22 cellular contexts compared by ENCODE assay signal in genomic region chr19:37763488-37763887, GRCh38. TPM values are rescaled to one million over a fixed set of nuclear protein-coding genes. Genes with fewer than 3 reads are reported as not detected.
DNase-seq lines count a peak whose midpoint lies in the region; ATAC-seq, FAIRE-seq and TF ChIP-seq lines count a peak whose summit lies in the region.
"Had no signal": no experiment of that assay in that cellular context is flagged by ENCODE, and none has a peak within 500 bp of the region (broad histone marks: within the 10 kb centered on the region; RNA-seq: fewer than 3 reads in every experiment).

No MANE protein-coding gene starts in this region.

- in situ Hi-C loops in GM12878 (cut with MboI): no loop called here

- H3K4me2 ChIP-seq in GM12878 (ENCODE audit: control insufficient read depth, insufficient read depth) (no peak overlapping the region), keratinocyte (ENCODE audit: control insufficient read depth, extremely low read depth, insufficient read depth, low read depth, low read length) (no peak overlapping the region)

- H3K4me3 ChIP-seq in GM12878: no peak overlapping the region
- H3K4me3 ChIP-seq in keratinocyte (ENCODE audit: control insufficient read depth in 2 of 3, extremely low read depth in 1 of 3, insufficient read depth in 2 of 3, low read depth in 1 of 3, low read length in 3 of 3): no peak overlapping the region
- H3K4me3 ChIP-seq: lower lobe of right lung, thoracic aorta had no signal

- H3K27ac ChIP-seq in GM12878 (ENCODE audit: control insufficient read depth, insufficient read depth) (no peak overlapping the region), keratinocyte (ENCODE audit: control insufficient read depth, insufficient read depth, low read length) (peak overlapping the region; percentile 68)
- H3K27ac ChIP-seq: lower lobe of right lung, neutrophil, thoracic aorta had no signal

- no peak overlapping the region for H3K4me3 Mint-ChIP-seq in HFFc6
- H3K4me3 Mint-ChIP-seq: activated B cell treated with CpG ODN at 0.5 μM for 24 hours; CD4-positive, alpha-beta T cell had no signal

- dilution Hi-C loops in keratinocyte (cut with MboI; ENCODE audit: extremely low pct_ligation_motif_present, low sequenced_read_pairs): no loop called here

- H3K4me1 ChIP-seq in GM12878 (ENCODE audit: control insufficient read depth, insufficient read depth, low read length): no peaks in the 10 kb centered on the region
- H3K4me1 ChIP-seq in keratinocyte (ENCODE audit: control insufficient read depth, extremely low read depth, insufficient read depth, low read length): peaks cover 10% of the 10 kb centered on the region
- H3K4me1 ChIP-seq: lower lobe of right lung had no signal

- WGBS in GM12878 (ENCODE audit: insufficient coverage, insufficient replicate concordance, low lambda C conversion rate, missing lambda C conversion rate): 95% methylated on average over 1 of the region's 1 CpG

- no peak for TF ChIP-seq RAD21 in GM12878 (IDR thresholded peaks at IDR 0.05; ENCODE audit: insufficient read depth, low read depth, low read length)

- no peak overlapping the region for H3K9ac ChIP-seq in GM12878 (ENCODE audit: control insufficient read depth, insufficient read depth, low read length)
- H3K9ac ChIP-seq in keratinocyte (ENCODE audit: control insufficient read depth, extremely low read depth, insufficient read depth, low read length): no peak overlapping the region

- TF ChIP-seq CTCF in HFFc6 (IDR thresholded peaks at IDR 0.05): no peak
- TF ChIP-seq CTCF in GM12878 (IDR thresholded peaks at IDR 0.05 in 2 of 3, conservative IDR thresholded peaks at IDR 0.05 in 1 of 3; ENCODE audit: control insufficient read depth in 2 of 3, extremely low read depth in 1 of 3, insufficient read depth in 1 of 3, low read depth in 3 of 3, low read length in 3 of 3): no peak
- TF ChIP-seq CTCF in keratinocyte (optimal IDR thresholded peaks at IDR 0.05 in 1 of 3, IDR thresholded peaks at IDR 0.05 in 1 of 3, conservative IDR thresholded peaks at IDR 0.05 in 1 of 3; ENCODE audit: extremely low read depth in 1 of 3, insufficient read depth in 2 of 3, low read length in 3 of 3): no peak

- RAD21 ChIA-PET in GM12878 (lab: Charles Lee; ENCODE audit: unreplicated experiment): no interaction called here

- peak; percentile 76 to 96 for ATAC-seq in activated naive CD4-positive, alpha-beta T cell treated with anti-CD3 and anti-CD28 coated beads, Interleukin-2, amount 50 U/mL, for 72 hours
- ATAC-seq in GM12878: no peak
- ATAC-seq: lower lobe of right lung had no signal

- POLR2A ChIA-PET in GM12878 (lab: Charles Lee): no interaction called here

- no peaks in the 10 kb centered on the region for H4K20me1 ChIP-seq in GM12878 (ENCODE audit: control insufficient read depth, insufficient read depth)
- no peaks in the 10 kb centered on the region for H4K20me1 ChIP-seq in keratinocyte (ENCODE audit: control insufficient read depth, extremely low read depth, insufficient read depth, low read length)

- CTCF ChIA-PET in GM12878 (lab: Yijun Ruan, JAX): no interaction called here

- no peaks in the 10 kb centered on the region for H3K27me3 ChIP-seq in GM12878 (replicated peaks in 1 of 2; ENCODE audit: control insufficient read depth in 2 of 2, insufficient read depth in 2 of 2, low read length in 1 of 2)
- no peaks in the 10 kb centered on the region for H3K27me3 ChIP-seq in keratinocyte (ENCODE audit: control insufficient read depth, extremely low read depth, insufficient read depth, low read length)
- H3K27me3 ChIP-seq: neutrophil had no signal

- peaks cover 17 to 20% of the 10 kb centered on the region in 2 donors for H3K9me3 Mint-ChIP-seq in activated naive CD4-positive, alpha-beta T cell treated with anti-CD3 and anti-CD28 coated beads, Interleukin-2, amount 50 U/mL, for 72 hours
- H3K9me3 Mint-ChIP-seq in HFFc6: peaks cover 3% of the 10 kb centered on the region
- H3K9me3 Mint-ChIP-seq: activated B cell treated with CpG ODN at 0.5 μM for 24 hours; CD4-positive, alpha-beta T cell had no signal

- no peak for TF ChIP-seq POLR2A in GM12878 (IDR thresholded peaks at IDR 0.05; ENCODE audit: low read depth, low read length)

- H2AFZ ChIP-seq in GM12878 (ENCODE audit: control insufficient read depth, low read depth, low read length): no peak overlapping the region
- no peak overlapping the region for H2AFZ ChIP-seq in keratinocyte (ENCODE audit: control insufficient read depth, low read length)

- BruUV-seq in GM12878 (replicated peaks; lab: Mats Ljungman, UMichigan): no TSS peak

- H3K9me3 ChIP-seq in GM12878 (replicated peaks; ENCODE audit: control insufficient read depth, insufficient read depth, low read length) (no peaks in the 10 kb centered on the region; the same call in 2 of the 3 replicates), keratinocyte (ENCODE audit: control insufficient read depth, low read depth, low read length) (no peaks in the 10 kb centered on the region)
- H3K9me3 ChIP-seq: thoracic aorta had no signal

- intact Hi-C loops in GM12878 (cut with micrococcal nuclease; ENCODE audit: unreplicated experiment): no loop called here

- H3K79me2 ChIP-seq in GM12878 (ENCODE audit: control insufficient read depth, insufficient read depth, low read length) (no peaks in the 10 kb centered on the region), keratinocyte (ENCODE audit: control insufficient read depth, insufficient read depth, low read length) (no peaks in the 10 kb centered on the region)

- H3K36me3 ChIP-seq in GM12878 (ENCODE audit: control insufficient read depth in 2 of 2, insufficient read depth in 2 of 2, low read length in 1 of 2) (0 out of 4 replicates have a peak, but pooled peaks cover 0 to 3% of the 10 kb centered on the region in 2 experiments), keratinocyte (ENCODE audit: control insufficient read depth in 2 of 2, extremely low read depth in 1 of 2, insufficient read depth in 2 of 2, low read length in 2 of 2) (peaks cover 0 to 4% of the 10 kb centered on the region in 2 experiments)
- H3K36me3 ChIP-seq: neutrophil had no signal

- no peak for TF ChIP-seq EP300 in GM12878 (IDR thresholded peaks at IDR 0.05; ENCODE audit: borderline replicate concordance in 1 of 2, control insufficient read depth in 1 of 2, low read depth in 2 of 2, low read length in 2 of 2)

- SMC1A ChIA-PET in GM12878 (lab: Charles Lee; ENCODE audit: uncharacterized antibody, unreplicated experiment): no interaction called here

- no peaks in the 10 kb centered on the region for H3K4me1 Mint-ChIP-seq in HFFc6 (ENCODE audit: low read depth)
- H3K4me1 Mint-ChIP-seq: activated B cell treated with CpG ODN at 0.5 μM for 24 hours had no signal

- FAIRE-seq in GM12878 (lab: Jason Lieb, UNC): no peak
- FAIRE-seq in keratinocyte (lab: Jason Lieb, UNC): peak; percentile 63
- FAIRE-seq: GM18507 had no signal

- no peaks in the 10 kb centered on the region for H3K9me1 ChIP-seq in keratinocyte (ENCODE audit: control insufficient read depth, extremely low read depth, insufficient read depth, low read length)

- peak overlapping the region in 1 of 2 donors; percentile 33 for H3K27ac Mint-ChIP-seq in activated naive CD4-positive, alpha-beta T cell treated with anti-CD3 and anti-CD28 coated beads, Interleukin-2, amount 50 U/mL, for 72 hours
- H3K27ac Mint-ChIP-seq in HFFc6: no peak overlapping the region
- H3K27ac Mint-ChIP-seq: activated B cell treated with CpG ODN at 0.5 μM for 24 hours; activated T-helper 2 cell treated with anti-CD3 and anti-CD28 coated beads, Interferon-gamma antibody, Interleukin-2, Interleukin-4, amounts not matched to agents 10 μg/mL and 5 μg/mL and 100 μg/mL, durations not matched to agents 14 hours and 24 hours and 36 hours; CD4-positive, alpha-beta T cell had no signal

- peak in 1 of 2 donors; percentile 10 for DNase-seq in activated naive CD4-positive, alpha-beta T cell treated with anti-CD3 and anti-CD28 coated beads, Interleukin-2, amount 50 U/mL, for 72 hours (ENCODE audit: low spot score in 2 of 2)
- DNase-seq in activated naive CD4-positive, alpha-beta T cell treated with anti-CD3 and anti-CD28 coated beads, Interleukin-2, amount 50 U/mL, for 16 hours: no peak
- DNase-seq in HFFc6: peak; percentile 27
- DNase-seq in GM12878 (ENCODE audit: low read depth, low spot score): no peak
- no peak for DNase-seq in keratinocyte (ENCODE audit: low read depth, low spot score)
- no peak for DNase-seq in DMS53 treated with DMSO at 0.1 percent for 48 hours (lab: John Stamatoyannopoulos, UW; ENCODE audit: unreplicated experiment)
- no peak for DNase-seq in HuH-7 (ENCODE audit: low spot score)
- no peak for DNase-seq in cerebellar cortex (ENCODE audit: low spot score)
- DNase-seq: activated B cell treated with CpG ODN at 0.5 μM for 24 hours; CD4-positive, alpha-beta T cell; cerebellar nuclear complex; DMS79 treated with DMSO at 0.1 percent for 48 hours; effector memory CD4-positive, alpha-beta T cell; lower lobe of right lung; NCI-H1436; NCI-H2171; stimulated activated CD4-positive, alpha-beta T cell treated with anti-CD3 and anti-CD28 coated beads, Interleukin-15, amount 100 ng/mL, for 24 hours; T-helper 2 cell had no signal

- peaks cover 37 to 73% of the 10 kb centered on the region in 2 donors for H3K36me3 Mint-ChIP-seq in activated naive CD4-positive, alpha-beta T cell treated with anti-CD3 and anti-CD28 coated beads, Interleukin-2, amount 50 U/mL, for 72 hours
- peaks cover 60% of the 10 kb centered on the region for H3K36me3 Mint-ChIP-seq in HFFc6 (ENCODE audit: low read depth)

- H3K27me3 Mint-ChIP-seq in HFFc6 (ENCODE audit: insufficient read depth): no peaks in the 10 kb centered on the region; the same call in 1 of the 2 replicates
- H3K27me3 Mint-ChIP-seq: activated B cell treated with CpG ODN at 0.5 μM for 24 hours; CD4-positive, alpha-beta T cell had no signal

RNA-seq across cellular contexts. Expression of gene ZNF573, which starts 15.9 kb away (rescaled TPM):
- total RNA-seq in activated naive CD4-positive, alpha-beta T cell treated with anti-CD3 and anti-CD28 coated beads, Interleukin-2, amount 50 U/mL, for 72 hours: 1 to 10 TPM; 8.2 to 8.9 TPM
- 1 to 10 TPM; 4.9 to 8.4 (median 6.4) TPM for total RNA-seq in HFFc6 (2021; fragmentation: NEBNext Ultra II Directional; extraction: Animal tissue kit (Norgen Biotek cat#: 25700))
- total RNA-seq in GM12878 (2013; cell fraction: nucleolus; rRNA removed): 28.0 and 29.1 TPM in 2 replicates
- total RNA-seq in GM12878 (2014; rRNA removed) (2.2 and 2.3 TPM in 2 replicates), GM12878 (2014; rRNA removed; fragmentation: Illumina TruSeq; extraction: Trizol) (3.9 and 5.5 TPM in 2 replicates), GM12878 (2021) (2.2 and 2.5 TPM in 2 replicates)
- 1.2 TPM for polyA plus RNA-seq in GM12878 (2011; ENCODE audit: low read depth)
- polyA plus RNA-seq in GM12878 (2011; rRNA removed) (4.4 and 9.3 TPM in 2 replicates), GM12878 (2014; fragmentation: Illumina TruSeq; extraction: Trizol) (0.54 and 1.3 TPM in 2 replicates), GM12878 (2014; fragmentation: Nextera tagmentation; extraction: Ambion mirVana) (1 to 10 TPM in 1 of 2 experiments, under 1 TPM in 1; 0.38 to 1.9 TPM), GM12878 (2014; rRNA removed) (0.82 and 1.4 TPM in 2 replicates), GM12878 (2016; fragmentation: Nextera tagmentation; extraction: Ambion mirVana) (1 to 10 TPM; 2.5 TPM), keratinocyte (2.4 to 5.2 TPM (median 3.5 TPM) in 3 replicates)
- polyA plus RNA-seq in GM12878 (2011; cell fraction: cytosol; rRNA removed): 0.73 and 0.87 TPM in 2 replicates
- 1.5 and 1.9 TPM in 2 replicates for polyA plus RNA-seq in GM12878 (2011; cell fraction: nucleus; rRNA removed)
- 1.3 and 1.6 TPM in 2 replicates for polyA plus RNA-seq in GM12878 (2012)
- 3.1 and 3.6 TPM in 2 replicates for polyA minus RNA-seq in GM12878 (2011; rRNA and poly(A)+ RNA removed)
- 1.9 and 4.7 TPM in 2 replicates for polyA minus RNA-seq in GM12878 (2011; cell fraction: cytosol; rRNA and poly(A)+ RNA removed)
- 1.5 and 7.3 TPM in 2 replicates for polyA minus RNA-seq in GM12878 (2011; cell fraction: nucleus; rRNA and poly(A)+ RNA removed)
- polyA plus RNA-seq in keratinocyte (2011; ENCODE audit: low read depth): 1.5 TPM
- 0.91 and 1.8 TPM in 2 replicates for polyA plus RNA-seq in keratinocyte (2011; cell fraction: cytosol; rRNA removed)
- 3.8 and 5.1 TPM in 2 replicates for polyA plus RNA-seq in keratinocyte (2011; cell fraction: nucleus; rRNA removed)
- polyA plus RNA-seq in keratinocyte (2012; ENCODE audit: low replicate concordance): 1.7 and 3.2 TPM in 2 replicates
- polyA minus RNA-seq in keratinocyte: 0.69 to 5.5 TPM (median 4.2 TPM) in 3 replicates
- polyA minus RNA-seq in keratinocyte (2011; cell fraction: cytosol; rRNA and poly(A)+ RNA removed): 1.5 TPM
- 10.8 and 11.9 TPM in 2 replicates for polyA minus RNA-seq in keratinocyte (2011; cell fraction: nucleus; rRNA and poly(A)+ RNA removed)

RNA-seq across cellular contexts. Expression of gene ZNF607, which starts 43.9 kb away (rescaled TPM):
- total RNA-seq in activated naive CD4-positive, alpha-beta T cell treated with anti-CD3 and anti-CD28 coated beads, Interleukin-2, amount 50 U/mL, for 72 hours: 10 to 100 TPM in 1 of 2 donors, 1 to 10 TPM in 1; 5.7 to 13.1 TPM
- 1 to 10 TPM; 2.1 to 5.1 (median 3.5) TPM for total RNA-seq in HFFc6 (2021; fragmentation: NEBNext Ultra II Directional; extraction: Animal tissue kit (Norgen Biotek cat#: 25700))
- total RNA-seq in GM12878 (2013; cell fraction: nucleolus; rRNA removed): 6.9 and 7.4 TPM in 2 replicates
- 2.1 and 2.7 TPM in 2 replicates for total RNA-seq in GM12878 (2014; rRNA removed)
- 3.1 and 3.4 TPM in 2 replicates for total RNA-seq in GM12878 (2014; rRNA removed; fragmentation: Illumina TruSeq; extraction: Trizol)
- 3.9 and 5.7 TPM in 2 replicates for total RNA-seq in GM12878 (2021)
- polyA plus RNA-seq in GM12878 (2011; ENCODE audit: low read depth): 1.2 TPM
- polyA plus RNA-seq in GM12878 (2011; rRNA removed): 1.4 TPM in 2 replicates
- 0.79 TPM in 2 replicates for polyA plus RNA-seq in GM12878 (2011; cell fraction: cytosol; rRNA removed)
- 1.4 and 1.6 TPM in 2 replicates for polyA plus RNA-seq in GM12878 (2011; cell fraction: nucleus; rRNA removed)
- 1.7 and 3.2 TPM in 2 replicates for polyA plus RNA-seq in GM12878 (2012)
- polyA plus RNA-seq in GM12878 (2014; fragmentation: Illumina TruSeq; extraction: Trizol): 2.4 and 2.5 TPM in 2 replicates
- under 1 TPM; 0.47 to 0.90 TPM for polyA plus RNA-seq in GM12878 (2014; fragmentation: Nextera tagmentation; extraction: Ambion mirVana)
- polyA plus RNA-seq in GM12878 (2014; rRNA removed): 1.9 and 2.1 TPM in 2 replicates
- 1 to 10 TPM; 3.0 to 3.6 TPM for polyA plus RNA-seq in GM12878 (2016; fragmentation: Nextera tagmentation; extraction: Ambion mirVana)
- 1.3 and 2.2 TPM in 2 replicates for polyA minus RNA-seq in GM12878 (2011; rRNA and poly(A)+ RNA removed)
- 0.53 TPM in 1 of 2 replicates, not detected in the other for polyA minus RNA-seq in GM12878 (2011; cell fraction: cytosol; rRNA and poly(A)+ RNA removed)
- polyA minus RNA-seq in GM12878 (2011; cell fraction: nucleus; rRNA and poly(A)+ RNA removed): 0.85 and 1.3 TPM in 2 replicates
- 4.5 to 6.1 TPM (median 5.4 TPM) in 3 replicates for polyA plus RNA-seq in keratinocyte
- 3.7 TPM for polyA plus RNA-seq in keratinocyte (2011; ENCODE audit: low read depth)
- polyA plus RNA-seq in keratinocyte (2011; cell fraction: cytosol; rRNA removed): 1.8 and 2.7 TPM in 2 replicates
- 11.4 and 12.3 TPM in 2 replicates for polyA plus RNA-seq in keratinocyte (2011; cell fraction: nucleus; rRNA removed)
- polyA plus RNA-seq in keratinocyte (2012; ENCODE audit: low replicate concordance): 4.6 and 5.1 TPM in 2 replicates
- 3.1 to 9.4 TPM (median 8.4 TPM) in 3 replicates for polyA minus RNA-seq in keratinocyte
- polyA minus RNA-seq in keratinocyte (2011; cell fraction: cytosol; rRNA and poly(A)+ RNA removed): 3.8 TPM
- 7.3 and 11.4 TPM in 2 replicates for polyA minus RNA-seq in keratinocyte (2011; cell fraction: nucleus; rRNA and poly(A)+ RNA removed)
